ENCODE assay signal across 8 cellular contexts in genomic region chr11:76835928-76836612, GRCh38. TPM values are rescaled to one million over a fixed set of nuclear protein-coding genes. Genes with fewer than 3 reads are reported as not detected.
DNase-seq lines count a peak whose midpoint lies in the region; ATAC-seq and TF ChIP-seq lines count a peak whose summit lies in the region.
"Had no signal": no experiment of that assay in that cellular context is flagged by ENCODE, and none has a peak within 500 bp of the region (broad histone marks: within the 10 kb centered on the region; RNA-seq: fewer than 3 reads in every experiment).

No MANE protein-coding gene starts in this region.

- H3K9me3 Mint-ChIP-seq in effector memory CD8-positive, alpha-beta T cell: no peaks in the 10 kb centered on the region
- H3K9me3 Mint-ChIP-seq: activated T-helper 2 cell treated with anti-CD3 and anti-CD28 coated beads, Interferon-gamma antibody, Interleukin-2, Interleukin-4, amounts not matched to agents 10 μg/mL and 5 μg/mL and 100 μg/mL, durations not matched to agents 14 hours and 24 hours and 36 hours had no signal

- TF ChIP-seq POLR2A in stomach (IDR thresholded peaks at IDR 0.05): no peak

- TF ChIP-seq CTCF in HEK293 (tag by site-specific recombination; IDR thresholded peaks at IDR 0.05) (no peak), fibroblast of mammary gland (conservative IDR thresholded peaks at IDR 0.05; ENCODE audit: control insufficient read depth, insufficient read depth, low read depth, low read length) (no peak), stomach (IDR thresholded peaks at IDR 0.05) (no peak), omental fat pad (IDR thresholded peaks at IDR 0.05) (no peak)

- no peaks in the 10 kb centered on the region for H3K4me1 ChIP-seq in HEK293 (ENCODE audit: control insufficient read depth, insufficient read depth, low read length)
- H3K4me1 ChIP-seq in stomach: peaks cover 28 to 49% (median 39%) of the 10 kb centered on the region in 4 donors

- no peaks in the 10 kb centered on the region for H3K36me3 Mint-ChIP-seq in effector memory CD8-positive, alpha-beta T cell (ENCODE audit: insufficient read depth)

- H3K9me3 ChIP-seq in HEK293 (ENCODE audit: control insufficient read depth, insufficient read depth, low read depth, low read length) (no peaks in the 10 kb centered on the region), stomach (no peaks in the 10 kb centered on the region)

- H3K4me3 ChIP-seq in HEK293 (ENCODE audit: low read depth, low read length) (no peak overlapping the region), fibroblast of mammary gland (ENCODE audit: control insufficient read depth, low read depth, low read length) (no peak overlapping the region), stomach (no peak overlapping the region)

- TF ChIP-seq EP300 in stomach (IDR thresholded peaks at IDR 0.05): no peak

- H3K4me1 Mint-ChIP-seq in effector memory CD8-positive, alpha-beta T cell (ENCODE audit: low read depth in 2 of 2): no peaks in the 10 kb centered on the region

- POLR2A ChIA-PET in HEK293 (lab: Yijun Ruan, JAX): no interaction called here

- H3K27ac ChIP-seq in HEK293 (ENCODE audit: extremely low read depth, low read depth, low read length) (no peak overlapping the region), stomach (peak overlapping the region; percentile 43 to 65 (median 61))

- no peak overlapping the region for H3K4me3 Mint-ChIP-seq in effector memory CD8-positive, alpha-beta T cell

- no peaks in the 10 kb centered on the region for H3K27me3 ChIP-seq in stomach

- H3K36me3 ChIP-seq in HEK293 (ENCODE audit: control insufficient read depth in 2 of 2, insufficient read depth in 1 of 2, low read length in 2 of 2): no peaks in the 10 kb centered on the region
- H3K36me3 ChIP-seq in stomach: no peaks in the 10 kb centered on the region

- 34 to 49% (median 44%) methylated on average over 5 of the region's 5 CpGs for WGBS in stomach, 5 donors

- CTCF ChIA-PET in HEK293 (lab: Yijun Ruan, JAX): interaction anchor here (0.7 to 2.1 kb wide), 3 partner anchors 29 to 114 kb away, joined by 4 to 6 read pairs (median 4); no protein-coding TSS in a partner anchor

- intact Hi-C loops in stomach (cut with DNase I; ENCODE audit: low total_unique reads): no loop called here

- DNase-seq in OCI-M1 (lab: John Stamatoyannopoulos, UW) (peak; percentile 87), fibroblast of mammary gland (ENCODE audit: low read depth) (peak; percentile 86), stomach (peak; percentile 83), omental fat pad (ENCODE audit: low spot score) (no peak)
- DNase-seq in effector memory CD8-positive, alpha-beta T cell: no peak

- H3K27me3 Mint-ChIP-seq in effector memory CD8-positive, alpha-beta T cell: peaks cover 32 to 36% of the 10 kb centered on the region in 2 donors

- no peak overlapping the region for H3K27ac Mint-ChIP-seq in effector memory CD8-positive, alpha-beta T cell
- H3K27ac Mint-ChIP-seq: activated T-helper 2 cell treated with anti-CD3 and anti-CD28 coated beads, Interferon-gamma antibody, Interleukin-2, Interleukin-4, amounts not matched to agents 10 μg/mL and 5 μg/mL and 100 μg/mL, durations not matched to agents 14 hours and 24 hours and 36 hours had no signal

- ATAC-seq in effector memory CD8-positive, alpha-beta T cell (replicated peaks): no peak
- ATAC-seq in HG02588 (IDR thresholded peaks at IDR 0.05; ENCODE audit: unreplicated experiment): no peak
- ATAC-seq in omental fat pad (ENCODE audit: low FRiP score): no peak

TF ChIP-seq in HEK293, 187 proteins besides CTCF, POLR2A, EP300 and RAD21:
- TF ChIP-seq ZNF623 (tag by site-specific recombination; IDR thresholded peaks at IDR 0.05): peak; percentile 84
- TF ChIP-seq ZFP3 (tag by site-specific recombination; IDR thresholded peaks at IDR 0.05; ENCODE audit: low read depth): no peak
- TF ChIP-seq ZNF664 (tag by site-specific recombination; IDR thresholded peaks at IDR 0.05): peak; percentile 49; the same call in 1 of the 2 replicates

RNA-seq across cellular contexts. Expression of gene ACER3, which starts 24.6 kb away (rescaled TPM):
- total RNA-seq in stomach: 10 to 100 TPM in 3 of 5 donors, 1 to 10 TPM in 2; 4.7 to 25.9 (median 20.4) TPM
- 1 to 10 TPM; 2.1 to 7.9 (median 3.0) TPM for polyA plus RNA-seq in stomach
- 10 to 100 TPM; 19.0 to 26.6 (median 22.0) TPM for total RNA-seq in omental fat pad

RNA-seq across cellular contexts. Expression of gene TSKU, which starts 52.9 kb away (rescaled TPM):
- 100 to 1,000 TPM in 1 of 5 donors, 10 to 100 TPM in 4; 11.1 to 114 (median 20.4) TPM for total RNA-seq in stomach
- polyA plus RNA-seq in stomach: 10 to 100 TPM; 18.6 to 20.9 (median 18.9) TPM
- total RNA-seq in omental fat pad: 100 to 1,000 TPM; 153 to 281 (median 161) TPM

Comparison
In these comparisons a context has a peak if more than half of its experiments do, and no peak if none do; other contexts are left out.
1. DNase-seq: peak in OCI-M1 (single experiment), fibroblast of mammary gland (single experiment) and stomach (single experiment); none in effector memory CD8-positive, alpha-beta T cell (0 of 3) and omental fat pad (single experiment).